Comparison of ENCODE assay signal across 13 cellular contexts in the genomic region with DNA sequence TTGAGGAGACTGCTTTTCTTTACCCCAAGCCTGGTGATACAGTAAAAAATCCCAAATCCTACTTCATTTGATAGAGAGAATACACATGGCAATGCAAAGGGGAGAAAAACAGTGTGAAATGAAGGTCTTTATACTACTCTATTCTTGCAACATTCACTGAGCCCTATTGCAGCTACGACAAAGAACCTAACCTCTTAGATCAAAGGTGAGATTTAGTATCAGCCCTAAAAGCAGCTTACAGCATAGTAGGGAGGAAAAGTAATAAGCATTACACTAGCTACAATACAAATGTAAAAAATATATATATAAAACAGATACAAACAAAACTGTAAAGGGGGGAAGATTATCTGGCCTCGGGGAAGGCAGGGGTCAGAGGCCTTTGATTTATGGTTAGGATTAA.
DNase-seq lines count a peak whose midpoint lies in the region; ATAC-seq and TF ChIP-seq lines count a peak whose summit lies in the region.
"Had no signal": no experiment of that assay in that cellular context is flagged by ENCODE, and none has a peak within 500 bp of the region (broad histone marks: within the 10 kb centered on the region; RNA-seq: fewer than 3 reads in every experiment).

No MANE protein-coding gene starts in this region.

- no peaks in the 10 kb centered on the region for H4K20me1 ChIP-seq in KMS-11 (ENCODE audit: insufficient read depth)

- DNase-seq in activated naive CD8-positive, alpha-beta T cell treated with anti-CD3 and anti-CD28 coated beads, Interleukin-2, amount 50 U/mL, for 24 hours: no peak
- no peak for DNase-seq in left lobe of liver (ENCODE audit: low spot score)
- no peak for DNase-seq in NCI-H2196 treated with DMSO at 0.1 percent for 48 hours (lab: John Stamatoyannopoulos, UW; ENCODE audit: unreplicated experiment)
- DNase-seq: 8988T; CD4-positive, CD25-positive, alpha-beta regulatory T cell; DMS53; GF-D8 had no signal

- no peaks in the 10 kb centered on the region for H3K9me3 ChIP-seq in stomach smooth muscle (ENCODE audit: control insufficient read depth in 2 of 2, low read length in 2 of 2)
- H3K9me3 ChIP-seq: BLaER1 treated with 17β-estradiol and CSF1 and Interleukin-3, amounts not matched to agents 10 nM and 100 nM had no signal

- TF ChIP-seq CTCF in KMS-11 (conservative IDR thresholded peaks at IDR 0.05; ENCODE audit: low read depth, low read length): no peak

- H3K27me3 ChIP-seq in KMS-11 (ENCODE audit: insufficient read depth, low read depth): no peaks in the 10 kb centered on the region
- H3K27me3 ChIP-seq in stomach smooth muscle (ENCODE audit: control insufficient read depth in 1 of 2, insufficient read depth in 2 of 2, low read length in 2 of 2): no peaks in the 10 kb centered on the region
- H3K27me3 ChIP-seq: BLaER1 treated with 17β-estradiol and CSF1 and Interleukin-3, amounts not matched to agents 10 nM and 100 nM had no signal

- H2AFZ ChIP-seq in KMS-11 (ENCODE audit: low read depth): no peak overlapping the region

- peaks cover 65% of the 10 kb centered on the region for H3K4me1 ChIP-seq in KMS-11 (ENCODE audit: low read depth, poor library complexity, severe bottlenecking)
- H3K4me1 ChIP-seq in stomach smooth muscle (ENCODE audit: control insufficient read depth, insufficient read depth, low read length): peaks cover 16% of the 10 kb centered on the region

- H3K4me3 Mint-ChIP-seq in activated naive CD8-positive, alpha-beta T cell: no peak overlapping the region
- H3K4me3 Mint-ChIP-seq in activated naive CD8-positive, alpha-beta T cell treated with anti-CD3 and anti-CD28 coated beads, Interleukin-2, amount 50 U/mL, for 24 hours: no peak overlapping the region
- H3K4me3 Mint-ChIP-seq: CD4-positive, CD25-positive, alpha-beta regulatory T cell had no signal

- H3K27ac Mint-ChIP-seq in activated naive CD8-positive, alpha-beta T cell: peak overlapping the region; percentile 52
- no peak overlapping the region for H3K27ac Mint-ChIP-seq in activated naive CD8-positive, alpha-beta T cell treated with anti-CD3 and anti-CD28 coated beads, Interleukin-2, amount 50 U/mL, for 24 hours

- no peak overlapping the region for H3K9ac ChIP-seq in KMS-11
- no peak overlapping the region for H3K9ac ChIP-seq in stomach smooth muscle (ENCODE audit: low read length in 2 of 2)
- H3K9ac ChIP-seq: BLaER1 treated with 17β-estradiol and CSF1 and Interleukin-3, amounts not matched to agents 10 nM and 100 nM had no signal

- no peak for ATAC-seq in activated naive CD8-positive, alpha-beta T cell treated with anti-CD3 and anti-CD28 coated beads, Interleukin-2, amount 50 U/mL, for 24 hours
- peak; percentile 70 for ATAC-seq in left lobe of liver
- ATAC-seq in HG03175 (IDR thresholded peaks at IDR 0.05; ENCODE audit: unreplicated experiment): no peak
- ATAC-seq: HepG2 had no signal

- H3K4me1 Mint-ChIP-seq in activated naive CD8-positive, alpha-beta T cell (ENCODE audit: low read depth): peaks cover 19% of the 10 kb centered on the region
- peaks cover 40% of the 10 kb centered on the region for H3K4me1 Mint-ChIP-seq in activated naive CD8-positive, alpha-beta T cell treated with anti-CD3 and anti-CD28 coated beads, Interleukin-2, amount 50 U/mL, for 24 hours

- H3K27ac ChIP-seq in KMS-11: no peak overlapping the region
- peak overlapping the region; percentile 50 for H3K27ac ChIP-seq in stomach smooth muscle (ENCODE audit: low read length)
- H3K27ac ChIP-seq: BLaER1 treated with 17β-estradiol and CSF1 and Interleukin-3, amounts not matched to agents 10 nM and 100 nM had no signal

- peaks cover 6% of the 10 kb centered on the region for H3K36me3 Mint-ChIP-seq in activated naive CD8-positive, alpha-beta T cell
- peaks cover 20% of the 10 kb centered on the region for H3K36me3 Mint-ChIP-seq in activated naive CD8-positive, alpha-beta T cell treated with anti-CD3 and anti-CD28 coated beads, Interleukin-2, amount 50 U/mL, for 24 hours (ENCODE audit: low read depth)

- H3K27me3 Mint-ChIP-seq in activated naive CD8-positive, alpha-beta T cell: no peaks in the 10 kb centered on the region
- no peaks in the 10 kb centered on the region for H3K27me3 Mint-ChIP-seq in activated naive CD8-positive, alpha-beta T cell treated with anti-CD3 and anti-CD28 coated beads, Interleukin-2, amount 50 U/mL, for 24 hours
- H3K27me3 Mint-ChIP-seq: CD4-positive, CD25-positive, alpha-beta regulatory T cell had no signal

- H3K36me3 ChIP-seq in KMS-11 (ENCODE audit: insufficient read depth) (no peaks in the 10 kb centered on the region), stomach smooth muscle (ENCODE audit: control insufficient read depth in 2 of 2, insufficient read depth in 2 of 2, low read length in 2 of 2) (no peaks in the 10 kb centered on the region)

- no peaks in the 10 kb centered on the region for H3K9me3 Mint-ChIP-seq in activated naive CD8-positive, alpha-beta T cell (ENCODE audit: low read depth)
- H3K9me3 Mint-ChIP-seq in activated naive CD8-positive, alpha-beta T cell treated with anti-CD3 and anti-CD28 coated beads, Interleukin-2, amount 50 U/mL, for 24 hours: no peaks in the 10 kb centered on the region

- peak overlapping the region; percentile 81; the same call in 1 of the 2 replicates for H3K4me2 ChIP-seq in KMS-11
- H3K4me2 ChIP-seq: BLaER1 treated with 17β-estradiol and CSF1 and Interleukin-3, amounts not matched to agents 10 nM and 100 nM had no signal

- H3K4me3 ChIP-seq in KMS-11 (IDR thresholded peaks at IDR 0.05; ENCODE audit: insufficient read depth, low read depth, low read length) (no peak overlapping the region), stomach smooth muscle (ENCODE audit: low read length in 2 of 2) (no peak overlapping the region)
- H3K4me3 ChIP-seq: BLaER1 treated with 17β-estradiol and CSF1 and Interleukin-3, amounts not matched to agents 10 nM and 100 nM had no signal

- H3K79me2 ChIP-seq in KMS-11 (ENCODE audit: insufficient read depth, low read depth): peaks cover 8% of the 10 kb centered on the region; the same call in 1 of the 2 replicates
